Comparison of ENCODE assay signal across 9 cellular contexts in genomic region chr2:166516712-166517303, GRCh38. TPM values are rescaled to one million over a fixed set of nuclear protein-coding genes. Genes with fewer than 3 reads are reported as not detected.
A peak's percentile ranks its signal among the peaks of the same experiment; 100 is the strongest.
DNase-seq lines count a peak whose midpoint lies in the region; ATAC-seq and TF ChIP-seq lines count a peak whose summit lies in the region.
"Had no signal": no experiment of that assay in that cellular context is flagged by ENCODE, and none has a peak within 500 bp of the region (broad histone marks: within the 10 kb centered on the region; RNA-seq: fewer than 3 reads in every experiment).

No MANE protein-coding gene starts in this region.

- no peak for TF ChIP-seq EP300 in suprapubic skin (IDR thresholded peaks at IDR 0.05)

- H3K4me3 ChIP-seq in WI38 (ENCODE audit: low read depth, low read length) (no peak overlapping the region), suprapubic skin (no peak overlapping the region)

- no peak for DNase-seq in GM10248 (ENCODE audit: extremely low spot score)
- peak; percentile 2 for DNase-seq in M059J (ENCODE audit: low read depth)
- DNase-seq in kidney glomerular epithelial cell (lab: John Stamatoyannopoulos, UW): peak; percentile 39
- no peak for DNase-seq in suprapubic skin (ENCODE audit: low spot score in 2 of 2)
- no peak for DNase-seq in posterior vena cava (ENCODE audit: low spot score)

- POLR2A ChIA-PET in GM10248 (lab: Yijun Ruan, JAX): no interaction called here

- TF ChIP-seq CTCF in GM10248 (IDR thresholded peaks at IDR 0.05; ENCODE audit: control extremely low read depth, extremely low read depth, low read depth, missing control alignments): peak; percentile 16
- peak; percentile 32; the same call in 1 of the 2 replicates for TF ChIP-seq CTCF in WI38 (IDR thresholded peaks at IDR 0.05; ENCODE audit: low read depth, low read length)
- peak in 1 of 2 donors; percentile 27 for TF ChIP-seq CTCF in suprapubic skin (IDR thresholded peaks at IDR 0.05)

- H3K27ac ChIP-seq in suprapubic skin: no peak overlapping the region
- H3K27ac ChIP-seq: parathyroid adenoma had no signal

- no peaks in the 10 kb centered on the region for H3K9me3 ChIP-seq in suprapubic skin

- no peak for TF ChIP-seq POLR2A in suprapubic skin (IDR thresholded peaks at IDR 0.05)

- H3K4me1 ChIP-seq in suprapubic skin: no peaks in the 10 kb centered on the region
- H3K4me1 ChIP-seq: parathyroid adenoma had no signal

- CTCF ChIA-PET in GM10248 (lab: Yijun Ruan, JAX): interaction anchor here (1.0 to 2.9 kb wide), 2 partner anchors 15 to 23 kb away, joined by 3 to 7 read pairs; no protein-coding TSS in a partner anchor

- H3K27me3 ChIP-seq in suprapubic skin: no peaks in the 10 kb centered on the region

- H3K36me3 ChIP-seq in suprapubic skin: no peaks in the 10 kb centered on the region

- intact Hi-C loops in posterior vena cava (cut with DNase I): no loop called here

- ATAC-seq in GM21423 (IDR thresholded peaks at IDR 0.05; ENCODE audit: unreplicated experiment): no peak
- ATAC-seq in HG02970 (IDR thresholded peaks at IDR 0.05; ENCODE audit: low FRiP score, unreplicated experiment): no peak

- 6% methylated on average over 2 of the region's 2 CpGs for WGBS in suprapubic skin

RNA-seq across cellular contexts. Expression of gene SCN7A, which starts 22.8 kb away (rescaled TPM):
- not detected in 2 replicates for total RNA-seq in M059J (2014; rRNA removed; shearing (Covaris generic))
- total RNA-seq in suprapubic skin (1 to 10 TPM; 2.5 to 4.6 (median 3.4) TPM), posterior vena cava (1 to 10 TPM; 3.2 to 3.8 TPM)

Comparison
In these comparisons a context has a peak if more than half of its experiments do, and no peak if none do; other contexts are left out.
1. DNase-seq: peak in M059J (single experiment) and kidney glomerular epithelial cell (single experiment); none in GM10248 (single experiment), suprapubic skin (0 of 2) and posterior vena cava (single experiment).